8 cellular contexts compared by ENCODE assay signal in the genomic region with DNA sequence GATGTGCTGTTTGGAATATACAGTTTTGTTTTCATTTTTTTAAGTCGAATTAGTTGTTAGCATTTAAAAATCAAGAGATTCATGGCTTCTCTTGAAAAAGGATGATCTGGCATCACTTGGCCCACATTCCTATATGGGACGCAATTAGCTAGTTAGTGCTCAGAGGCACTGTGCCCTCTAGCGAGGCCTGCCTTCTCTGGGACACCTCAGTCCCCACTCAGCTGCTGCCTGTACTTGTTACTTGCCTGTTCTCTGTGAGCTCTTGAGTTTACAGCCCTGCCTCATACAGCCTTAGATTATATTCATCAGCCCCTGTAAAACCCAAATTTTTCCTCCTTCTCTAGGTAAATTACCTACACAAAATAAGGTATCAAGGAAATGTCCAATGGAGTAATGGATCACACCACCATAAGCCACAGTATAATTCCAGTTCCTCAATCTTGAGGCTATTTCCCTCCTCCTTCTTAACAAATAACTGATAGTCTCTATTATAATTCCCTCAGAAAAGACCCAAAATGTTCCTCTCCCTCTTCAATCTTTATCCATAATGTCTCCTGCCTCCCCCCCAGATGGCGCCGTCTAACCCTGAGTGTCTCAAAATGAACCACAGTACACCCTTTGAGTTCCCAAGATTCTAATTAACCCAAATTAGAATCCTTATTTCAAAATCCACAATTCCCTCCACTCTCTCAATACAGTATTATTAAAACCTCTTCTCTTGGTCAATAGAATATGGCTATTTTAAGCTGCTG. TPM values are rescaled to one million over a fixed set of nuclear protein-coding genes. Genes with fewer than 3 reads are reported as not detected.
DNase-seq lines count a peak whose midpoint lies in the region; ATAC-seq and TF ChIP-seq lines count a peak whose summit lies in the region.

No MANE protein-coding gene starts in this region.

- H3K36me3 ChIP-seq in CD8-positive, alpha-beta memory T cell (ENCODE audit: insufficient read depth, low read length) = no peaks in the 10 kb centered on the region

- H3K27me3 ChIP-seq in CD8-positive, alpha-beta memory T cell (ENCODE audit: insufficient read depth, low read length, poor library complexity, severe bottlenecking) = no peaks in the 10 kb centered on the region

- POLR2A ChIA-PET in CD8-positive, alpha-beta memory T cell (lab: Charles Lee) = interaction anchor here (0.6 kb wide), 1 partner anchor 43 kb away, joined by 11 read pairs; no protein-coding TSS in a partner anchor

- no peak overlapping the region for H3K4me3 ChIP-seq in CD8-positive, alpha-beta memory T cell (ENCODE audit: low read length)

- peak overlapping the region in 1 of 7 donors; percentile 2 for H3K4me3 Mint-ChIP-seq in CD8-positive, alpha-beta memory T cell
- H3K4me3 Mint-ChIP-seq in T-helper 17 cell (no peak overlapping the region), endothelial cell (ENCODE audit: unreplicated experiment) (peak overlapping the region; percentile 63)

- peaks cover 6 to 37% (median 12%) of the 10 kb centered on the region in 3 donors for H3K36me3 Mint-ChIP-seq in CD8-positive, alpha-beta memory T cell
- H3K36me3 Mint-ChIP-seq in T-helper 17 cell (ENCODE audit: low read depth) = peaks cover 10% of the 10 kb centered on the region
- H3K36me3 Mint-ChIP-seq in endothelial cell (ENCODE audit: low read depth, unreplicated experiment) = peaks cover 20% of the 10 kb centered on the region

- peak in 4 of 5 donors; percentile 6 to 33 (median 18) for DNase-seq in CD8-positive, alpha-beta memory T cell
- DNase-seq in HT1080 (ENCODE audit: low read depth) = peak; percentile 33
- peak; percentile 16 to 32 (median 30) for DNase-seq in T-helper 17 cell
- DNase-seq in endothelial cell (ENCODE audit: low spot score) = peak; percentile 59
- peak; percentile 49 for DNase-seq in stimulated activated CD4-positive, alpha-beta T cell treated with anti-CD3 and anti-CD28 coated beads, Interleukin-15, amount 100 ng/mL, for 24 hours

- CTCF ChIA-PET in CD8-positive, alpha-beta memory T cell (lab: Charles Lee) = interaction anchor here (3.8 kb wide), 1 partner anchor 53 kb away, joined by 12 read pairs; no protein-coding TSS in a partner anchor

- no peaks in the 10 kb centered on the region for H3K9me3 Mint-ChIP-seq in CD8-positive, alpha-beta memory T cell
- H3K9me3 Mint-ChIP-seq in endothelial cell (ENCODE audit: unreplicated experiment) = no peaks in the 10 kb centered on the region

- H3K27ac ChIP-seq in CD8-positive, alpha-beta memory T cell (ENCODE audit: low read depth, low read length) = no peak overlapping the region

- H3K4me1 Mint-ChIP-seq in CD8-positive, alpha-beta memory T cell = peaks cover 29 to 65% (median 56%) of the 10 kb centered on the region in 3 donors
- H3K4me1 Mint-ChIP-seq in T-helper 17 cell (peaks cover 30% of the 10 kb centered on the region), endothelial cell (ENCODE audit: unreplicated experiment) (peaks cover 34% of the 10 kb centered on the region)

- no peak for ATAC-seq in T-helper 17 cell
- no peak for ATAC-seq in HG02571 (IDR thresholded peaks at IDR 0.05; ENCODE audit: unreplicated experiment)
- ATAC-seq in HG03457 (IDR thresholded peaks at IDR 0.05; ENCODE audit: unreplicated experiment) = no peak
- no peak for ATAC-seq in HG03108 (IDR thresholded peaks at IDR 0.05; ENCODE audit: unreplicated experiment)

- no peak for TF ChIP-seq CTCF in endothelial cell (IDR thresholded peaks at IDR 0.05; ENCODE audit: unreplicated experiment)

- no peaks in the 10 kb centered on the region for H3K27me3 Mint-ChIP-seq in CD8-positive, alpha-beta memory T cell
- H3K27me3 Mint-ChIP-seq in T-helper 17 cell (no peaks in the 10 kb centered on the region), endothelial cell (ENCODE audit: unreplicated experiment) (peaks cover 12% of the 10 kb centered on the region)

- peaks cover 29% of the 10 kb centered on the region for H3K4me1 ChIP-seq in CD8-positive, alpha-beta memory T cell (ENCODE audit: insufficient read depth, low read length)

- H3K9me3 ChIP-seq in CD8-positive, alpha-beta memory T cell (ENCODE audit: low read length) = no peaks in the 10 kb centered on the region
- H3K9me3 ChIP-seq in T-helper 17 cell (ENCODE audit: control insufficient read depth, low read length, poor library complexity, severe bottlenecking) = no peaks in the 10 kb centered on the region

- H3K27ac Mint-ChIP-seq in CD8-positive, alpha-beta memory T cell = peak overlapping the region in 1 of 8 donors; percentile 2
- H3K27ac Mint-ChIP-seq in T-helper 17 cell (peak overlapping the region; percentile 14), endothelial cell (ENCODE audit: unreplicated experiment) (peak overlapping the region; percentile 67)

RNA-seq across cellular contexts. Expression of a gene that starts 2.7 kb away (rescaled TPM):
- total RNA-seq in CD8-positive, alpha-beta memory T cell = 10 to 100 TPM; 14.7 to 16.3 TPM
- 10.7 TPM for polyA plus RNA-seq in CD8-positive, alpha-beta memory T cell
- total RNA-seq in HT1080 (2014; rRNA removed; shearing (Covaris generic)) = 16.6 and 17.0 TPM in 2 replicates
- polyA plus RNA-seq in HT1080 (2015; cell fraction: cytosol; rRNA removed) = 43.8 and 59.4 TPM in 2 replicates
- 33.2 and 37.0 TPM in 2 replicates for polyA plus RNA-seq in HT1080 (2015; cell fraction: nucleus; rRNA removed)
- total RNA-seq in T-helper 17 cell = 10 to 100 TPM; 18.1 to 19.0 TPM
- 44.5 TPM for total RNA-seq in endothelial cell (ENCODE audit: unreplicated experiment)
